16 cellular contexts compared by ENCODE assay signal in genomic region chr1:168134132-168135041, GRCh38. TPM values are rescaled to one million over a fixed set of nuclear protein-coding genes. Genes with fewer than 3 reads are reported as not detected.
DNase-seq lines count a peak whose midpoint lies in the region; ATAC-seq and TF ChIP-seq lines count a peak whose summit lies in the region.
"Had no signal": no experiment of that assay in that cellular context is flagged by ENCODE, and none has a peak within 500 bp of the region (broad histone marks: within the 10 kb centered on the region; RNA-seq: fewer than 3 reads in every experiment).

No MANE protein-coding gene starts in this region.

- H3K79me1 ChIP-seq in mesenchymal stem cell (replicated peaks; ENCODE audit: low read length, poor library complexity, severe bottlenecking) = peaks cover 18% of the 10 kb centered on the region

- no peaks in the 10 kb centered on the region for H3K9me3 Mint-ChIP-seq in natural killer cell
- no peaks in the 10 kb centered on the region for H3K9me3 Mint-ChIP-seq in natural killer cell treated with Interleukin-12 subunit alpha and Interleukin-12 subunit beta and Interleukin-15 and Interleukin-18, amount 100 ng/mL, for 72 hours
- H3K9me3 Mint-ChIP-seq: activated CD4-positive, alpha-beta T cell treated with anti-CD3 and anti-CD28 coated beads, Interleukin-2, amount 10 ng/mL, durations not matched to agents 7 days and 5 days had no signal

- peaks cover 45 to 47% of the 10 kb centered on the region in 2 donors for H3K27me3 Mint-ChIP-seq in natural killer cell (ENCODE audit: low read depth in 2 of 2)
- peaks cover 38 to 57% of the 10 kb centered on the region in 2 donors for H3K27me3 Mint-ChIP-seq in natural killer cell treated with Interleukin-12 subunit alpha and Interleukin-12 subunit beta and Interleukin-15 and Interleukin-18, amount 100 ng/mL, for 72 hours

- no peak overlapping the region for H3K4ac ChIP-seq in mesenchymal stem cell (ENCODE audit: low read depth in 1 of 2, low read length in 2 of 2)

- intact Hi-C loops in natural killer cell (cut with micrococcal nuclease) = no loop called here

- no peak overlapping the region for H2BK15ac ChIP-seq in mesenchymal stem cell (ENCODE audit: low read depth, poor library complexity, severe bottlenecking)

- H3K36me3 ChIP-seq in adipocyte (ENCODE audit: control insufficient read depth, insufficient read depth, low read length, severe bottlenecking) = no peaks in the 10 kb centered on the region
- H3K36me3 ChIP-seq in mesenchymal stem cell (ENCODE audit: control insufficient read depth in 1 of 2, insufficient read depth in 2 of 2, low read depth in 1 of 2, low read length in 2 of 2) = peaks cover 4 to 14% of the 10 kb centered on the region in 2 experiments
- H3K36me3 ChIP-seq: ascending aorta, tibial artery had no signal

- H4K91ac ChIP-seq in mesenchymal stem cell (ENCODE audit: low read length) = no peak overlapping the region

- H3K4me1 ChIP-seq in adipocyte (ENCODE audit: control insufficient read depth, insufficient read depth, low read length) = peaks cover 6% of the 10 kb centered on the region
- H3K4me1 ChIP-seq in mesenchymal stem cell (ENCODE audit: control insufficient read depth, insufficient read depth, low read depth, low read length) = peaks cover 7% of the 10 kb centered on the region

- DNase-seq in natural killer cell = no peak
- DNase-seq in natural killer cell treated with Interleukin-12 subunit alpha and Interleukin-12 subunit beta and Interleukin-15 and Interleukin-18, amount 100 ng/mL, for 72 hours (ENCODE audit: low spot score) = no peak
- DNase-seq in adipocyte (ENCODE audit: low read depth) = peak; percentile 15
- DNase-seq in mesenchymal stem cell = no peak
- no peak for DNase-seq in GM13976 (ENCODE audit: low spot score)
- no peak for DNase-seq in NCI-H2196 (lab: John Stamatoyannopoulos, UW; ENCODE audit: unreplicated experiment)
- DNase-seq: activated CD4-positive, alpha-beta T cell treated with anti-CD3 and anti-CD28 coated beads, Interleukin-2, amount 10 ng/mL, durations not matched to agents 7 days and 5 days; activated T-cell treated with anti-CD3 and anti-CD28 coated beads, Interleukin-2, amount 50 U/mL, for 48 hours; DMS79; effector CD8-positive, alpha-beta T cell; immature natural killer cell; T-helper 17 cell; tibial artery had no signal

- no peak overlapping the region for H2BK120ac ChIP-seq in mesenchymal stem cell (ENCODE audit: low read depth, low read length)

- no peak for ATAC-seq in natural killer cell
- ATAC-seq in natural killer cell treated with Interleukin-12 subunit alpha and Interleukin-12 subunit beta and Interleukin-15 and Interleukin-18, amount 100 ng/mL, for 72 hours = no peak
- ATAC-seq in GM19397 (IDR thresholded peaks at IDR 0.05; ENCODE audit: unreplicated experiment) = no peak
- ATAC-seq in GM18868 (IDR thresholded peaks at IDR 0.05; ENCODE audit: unreplicated experiment) = no peak
- ATAC-seq: T-helper 17 cell had no signal

- 94% methylated on average over 7 of the region's 9 CpGs for WGBS in mesenchymal stem cell

- peak overlapping the region; percentile 36 for H3K27ac ChIP-seq in mesenchymal stem cell (ENCODE audit: low read length, poor library complexity, severe bottlenecking)
- H3K27ac ChIP-seq: ascending aorta had no signal

- peak overlapping the region; percentile 77 for H3K4me3 Mint-ChIP-seq in natural killer cell
- H3K4me3 Mint-ChIP-seq in natural killer cell treated with Interleukin-12 subunit alpha and Interleukin-12 subunit beta and Interleukin-15 and Interleukin-18, amount 100 ng/mL, for 72 hours = no peak overlapping the region

- no peak overlapping the region for H2BK5ac ChIP-seq in mesenchymal stem cell (ENCODE audit: low read depth, low read length, poor library complexity, severe bottlenecking)

- H3K4me2 ChIP-seq in mesenchymal stem cell (ENCODE audit: low read length, poor library complexity, severe bottlenecking) = peak overlapping the region; percentile 38

- H3K9me3 ChIP-seq in adipocyte (ENCODE audit: control insufficient read depth, low read length) (no peaks in the 10 kb centered on the region), mesenchymal stem cell (ENCODE audit: control insufficient read depth, low read length) (no peaks in the 10 kb centered on the region)
- H3K9me3 ChIP-seq: ascending aorta, tibial artery had no signal

- no peak overlapping the region for H3K27ac Mint-ChIP-seq in natural killer cell
- H3K27ac Mint-ChIP-seq in natural killer cell treated with Interleukin-12 subunit alpha and Interleukin-12 subunit beta and Interleukin-15 and Interleukin-18, amount 100 ng/mL, for 72 hours = no peak overlapping the region
- H3K27ac Mint-ChIP-seq: activated CD4-positive, alpha-beta T cell treated with anti-CD3 and anti-CD28 coated beads, Interleukin-2, amount 10 ng/mL, durations not matched to agents 7 days and 5 days; immature natural killer cell had no signal

- H4K8ac ChIP-seq in mesenchymal stem cell (ENCODE audit: low read length) = no peak overlapping the region

- H2AK5ac ChIP-seq in mesenchymal stem cell (ENCODE audit: low read length, severe bottlenecking) = no peak overlapping the region

- in situ Hi-C loops in GM13976 (cut with MboI; ENCODE audit: low sequenced_read_pairs, unreplicated experiment) = no loop called here

- no peak overlapping the region for H3K4me3 ChIP-seq in adipocyte (ENCODE audit: low read length)
- no peak overlapping the region for H3K4me3 ChIP-seq in mesenchymal stem cell (ENCODE audit: insufficient read depth in 1 of 2, low read depth in 1 of 2, low read length in 2 of 2)

- H3K36me3 Mint-ChIP-seq in natural killer cell = no peaks in the 10 kb centered on the region
- no peaks in the 10 kb centered on the region for H3K36me3 Mint-ChIP-seq in natural killer cell treated with Interleukin-12 subunit alpha and Interleukin-12 subunit beta and Interleukin-15 and Interleukin-18, amount 100 ng/mL, for 72 hours

- no peak overlapping the region for H3K18ac ChIP-seq in mesenchymal stem cell (ENCODE audit: low read depth in 1 of 2, low read length in 2 of 2)

- TF ChIP-seq CTCF in natural killer cell (IDR thresholded peaks at IDR 0.05) (no peak), GM13976 (IDR thresholded peaks at IDR 0.05; ENCODE audit: borderline replicate concordance, control extremely low read depth, extremely low read depth, insufficient read depth, missing control alignments) (no peak)

- H3K23ac ChIP-seq in mesenchymal stem cell (ENCODE audit: low read length in 2 of 2) = no peak overlapping the region

- H3K4me1 Mint-ChIP-seq in natural killer cell = peaks cover 17 to 19% of the 10 kb centered on the region in 2 donors
- H3K4me1 Mint-ChIP-seq in natural killer cell treated with Interleukin-12 subunit alpha and Interleukin-12 subunit beta and Interleukin-15 and Interleukin-18, amount 100 ng/mL, for 72 hours (ENCODE audit: low read depth in 2 of 2) = peaks cover 11 to 12% of the 10 kb centered on the region in 2 donors

- H3K27me3 ChIP-seq in adipocyte (replicated peaks; ENCODE audit: control insufficient read depth, insufficient read depth, low read length) = no peaks in the 10 kb centered on the region
- H3K27me3 ChIP-seq in mesenchymal stem cell (ENCODE audit: control insufficient read depth in 1 of 2, insufficient read depth in 1 of 2, low read length in 2 of 2) = no peaks in the 10 kb centered on the region
- H3K27me3 ChIP-seq: ascending aorta, tibial artery had no signal

- H2AFZ ChIP-seq in mesenchymal stem cell (ENCODE audit: low read depth, low read length) = no peak overlapping the region

- no peak overlapping the region for H3K14ac ChIP-seq in mesenchymal stem cell (ENCODE audit: low read length in 2 of 2)

- no peak overlapping the region for H2BK12ac ChIP-seq in mesenchymal stem cell (ENCODE audit: low read length in 2 of 2)

- H3K9ac ChIP-seq in adipocyte (ENCODE audit: low read length) (no peak overlapping the region), mesenchymal stem cell (ENCODE audit: low read length) (no peak overlapping the region)

RNA-seq across cellular contexts. Expression of gene GPR161, which starts 2.3 kb away (rescaled TPM):
- total RNA-seq in natural killer cell = not detected
- total RNA-seq in natural killer cell treated with Interleukin-12 subunit alpha and Interleukin-12 subunit beta and Interleukin-15 and Interleukin-18, amount 100 ng/mL, for 72 hours = under 1 TPM; 0.05 to 0.42 TPM
- 6.1 TPM for polyA plus RNA-seq in mesenchymal stem cell (2013, experiment 1 of 2)
- 5.8 TPM for polyA plus RNA-seq in mesenchymal stem cell (2013, experiment 2 of 2)
- polyA plus RNA-seq: immature natural killer cell had no signal

RNA-seq across cellular contexts. Expression of gene TIPRL, which starts 44.4 kb away (rescaled TPM):
- 10 to 100 TPM; 23.5 to 27.4 (median 25.6) TPM for total RNA-seq in natural killer cell
- 10 to 100 TPM; 34.6 to 49.6 TPM for total RNA-seq in natural killer cell treated with Interleukin-12 subunit alpha and Interleukin-12 subunit beta and Interleukin-15 and Interleukin-18, amount 100 ng/mL, for 72 hours
- 31.5 TPM for polyA plus RNA-seq in mesenchymal stem cell (2013, experiment 1 of 2)
- 32.5 TPM for polyA plus RNA-seq in mesenchymal stem cell (2013, experiment 2 of 2)
